Comparison of ENCODE assay signal across 10 cellular contexts in genomic region chr9:33718987-33719386, GRCh38.
DNase-seq lines count a peak whose midpoint lies in the region; ATAC-seq and TF ChIP-seq lines count a peak whose summit lies in the region.
"Had no signal": no experiment of that assay in that cellular context is flagged by ENCODE, and none has a peak within 500 bp of the region (broad histone marks: within the 10 kb centered on the region; RNA-seq: fewer than 3 reads in every experiment).

No MANE protein-coding gene starts in this region.

- no peaks in the 10 kb centered on the region for H3F3A ChIP-seq in PC-3 (ENCODE audit: low read length, unreplicated experiment)

- H3K9me3 Mint-ChIP-seq in HFFc6, result no peaks in the 10 kb centered on the region

- H3K27me3 Mint-ChIP-seq in HFFc6 (ENCODE audit: insufficient read depth), result peaks cover 21% of the 10 kb centered on the region

- no peaks in the 10 kb centered on the region for H3K9me3 ChIP-seq in PC-3 (ENCODE audit: low read length)
- no peaks in the 10 kb centered on the region for H3K9me3 ChIP-seq in psoas muscle
- H3K9me3 ChIP-seq in prostate gland, result no peaks in the 10 kb centered on the region

- TF ChIP-seq CTCF in HFFc6 (IDR thresholded peaks at IDR 0.05), result no peak
- no peak for TF ChIP-seq CTCF in PC-3 (conservative IDR thresholded peaks at IDR 0.05; ENCODE audit: low read depth, low read length)
- no peak for TF ChIP-seq CTCF in fibroblast of mammary gland (conservative IDR thresholded peaks at IDR 0.05; ENCODE audit: control insufficient read depth, insufficient read depth, low read depth, low read length)
- no peak for TF ChIP-seq CTCF in psoas muscle (IDR thresholded peaks at IDR 0.05)
- no peak for TF ChIP-seq CTCF in prostate gland (IDR thresholded peaks at IDR 0.05)

- H3K4me2 ChIP-seq in PC-3 (ENCODE audit: low read length), result no peak overlapping the region

- H3K36me3 Mint-ChIP-seq in HFFc6 (ENCODE audit: low read depth), result no peaks in the 10 kb centered on the region

- H3K4me1 ChIP-seq in PC-3 (ENCODE audit: insufficient read depth, low read length) (no peaks in the 10 kb centered on the region), psoas muscle (peaks cover 4% of the 10 kb centered on the region), prostate gland (replicated peaks) (peaks cover 4% of the 10 kb centered on the region)

- no peak overlapping the region for H3K27ac ChIP-seq in PC-3 (ENCODE audit: low read length)
- no peak overlapping the region for H3K27ac ChIP-seq in psoas muscle
- no peak overlapping the region for H3K27ac ChIP-seq in prostate gland

- H3K9ac ChIP-seq in PC-3 (ENCODE audit: low read length), result no peak overlapping the region

- H3K4me3 Mint-ChIP-seq in HFFc6, result no peak overlapping the region; the same call in 1 of the 2 replicates

- ATAC-seq in PC-3 (peak; percentile 59), psoas muscle (no peak), GM21381 (IDR thresholded peaks at IDR 0.05; ENCODE audit: unreplicated experiment) (no peak), GM21737 (IDR thresholded peaks at IDR 0.05; ENCODE audit: unreplicated experiment) (no peak), HG02981 (IDR thresholded peaks at IDR 0.05; ENCODE audit: unreplicated experiment) (no peak)

- peaks cover 16% of the 10 kb centered on the region for H3K4me1 Mint-ChIP-seq in HFFc6 (ENCODE audit: low read depth)

- H3K9me2 ChIP-seq in PC-3 (replicated peaks; ENCODE audit: low read length), result no peaks in the 10 kb centered on the region

- no peaks in the 10 kb centered on the region for H3K79me2 ChIP-seq in PC-3 (ENCODE audit: low read length)

- no peak for TF ChIP-seq POLR2A in prostate gland (IDR thresholded peaks at IDR 0.05)

- CTCF ChIA-PET in PC-3 (lab: Charles Lee), result no interaction called here

- BruUV-seq in PC-3 (replicated peaks; lab: Mats Ljungman, UMichigan), result no TSS peak

- H2AFZ ChIP-seq in PC-3 (ENCODE audit: low read length), result no peak overlapping the region

- peak; percentile 39 for DNase-seq in HFFc6
- DNase-seq in PC-3, result peak; percentile 27
- DNase-seq in fibroblast of mammary gland (ENCODE audit: low read depth), result peak; percentile 30
- DNase-seq in psoas muscle, result peak; percentile 32 to 48
- no peak for DNase-seq in prostate gland (ENCODE audit: low spot score)
- DNase-seq: activated CD4-positive, alpha-beta T cell treated with anti-CD3 and anti-CD28 coated beads, Interleukin-2, amount 50 U/mL, for 4 hours; SHP77 treated with DMSO at 0.1 percent for 48 hours had no signal

- H3K27me3 ChIP-seq in PC-3 (ENCODE audit: low read length) (no peaks in the 10 kb centered on the region), psoas muscle (ENCODE audit: insufficient read depth in 3 of 3, low read length in 2 of 3) (no peaks in the 10 kb centered on the region), prostate gland (replicated peaks; ENCODE audit: insufficient read depth) (no peaks in the 10 kb centered on the region)

- POLR2A ChIA-PET in PC-3 (lab: Charles Lee; ENCODE audit: unreplicated experiment), result no interaction called here

- H3K36me3 ChIP-seq in PC-3 (ENCODE audit: low read depth, low read length), result no peaks in the 10 kb centered on the region; the same call in 1 of the 2 replicates
- H3K36me3 ChIP-seq in psoas muscle (ENCODE audit: insufficient read depth in 1 of 2, low read depth in 1 of 2), result no peaks in the 10 kb centered on the region
- H3K36me3 ChIP-seq in prostate gland, result no peaks in the 10 kb centered on the region

- H4K20me1 ChIP-seq in PC-3 (ENCODE audit: low read length), result no peaks in the 10 kb centered on the region

- H3K4me3 ChIP-seq in PC-3 (ENCODE audit: low read length) (no peak overlapping the region), fibroblast of mammary gland (ENCODE audit: control insufficient read depth, low read depth, low read length) (no peak overlapping the region), psoas muscle (no peak overlapping the region), prostate gland (no peak overlapping the region)

- WGBS in psoas muscle, 3 donors, result 76% methylated on average over 7 of the region's 7 CpGs
- 91% methylated on average over 7 of the region's 7 CpGs for WGBS in prostate gland

- intact Hi-C loops in PC-3 (cut with micrococcal nuclease), result no loop called here
- intact Hi-C loops in psoas muscle (cut with DNase I), result no loop called here
- intact Hi-C loops in prostate gland (cut with DNase I), result no loop called here

- H3K27ac Mint-ChIP-seq in HFFc6, result no peak overlapping the region
